Comparison of ENCODE assay signal across 1 cellular context in genomic region chr7:23531794-23532489, GRCh38.
TF ChIP-seq lines count a peak whose summit lies in the region.

TRA2A (minus strand) TSS chr7:23531981; CDS start chr7:23531824, 157 bp downstream.

TF ChIP-seq in HepG2, 621 proteins besides CTCF, POLR2A, EP300 and RAD21 (continued from another document and continues in another):
- TF ChIP-seq ARID4A (CRISPR knock-in tag; IDR thresholded peaks at IDR 0.05; ENCODE audit: borderline replicate concordance) (peak; percentile 76; the same call in 1 of the 2 replicates), ERF (CRISPR knock-in tag; IDR thresholded peaks at IDR 0.05) (peak; percentile 80; the same call in 1 of the 2 replicates), ZNF761 (CRISPR knock-in tag; conservative IDR thresholded peaks at IDR 0.05) (no peak), ZNF749 (CRISPR knock-in tag; IDR thresholded peaks at IDR 0.05; ENCODE audit: borderline replicate concordance) (peak; percentile 93; the same call in 1 of the 2 replicates), PHF21A (CRISPR knock-in tag; IDR thresholded peaks at IDR 0.05) (0 out of 2 replicates have a peak, but pooled peaks have one; percentile 17), CREB1 (IDR thresholded peaks at IDR 0.05) (peak; percentile 100), CREB1 (CRISPR knock-in tag; IDR thresholded peaks at IDR 0.05) (peak; percentile 97), KMT2B (CRISPR knock-in tag; IDR thresholded peaks at IDR 0.05) (peak; percentile 85), ZNF180 (CRISPR knock-in tag; IDR thresholded peaks at IDR 0.05; ENCODE audit: borderline replicate concordance, low read depth) (no peak), ZNF816 (CRISPR knock-in tag; IDR thresholded peaks at IDR 0.05; ENCODE audit: borderline replicate concordance) (peak; percentile 92), SRSF1 (optimal IDR thresholded peaks at IDR 0.05; ENCODE audit: low read depth, low read length) (peak; percentile 96), SKI (IDR thresholded peaks at IDR 0.05; ENCODE audit: partially characterized antibody) (no peak), ZFAT (CRISPR knock-in tag; conservative IDR thresholded peaks at IDR 0.05) (no peak), KDM4B (CRISPR knock-in tag; IDR thresholded peaks at IDR 0.05) (peak; percentile 55; the same call in 1 of the 2 replicates), ZNF598 (CRISPR knock-in tag; IDR thresholded peaks at IDR 0.05; ENCODE audit: borderline replicate concordance) (no peak), MYPOP (CRISPR knock-in tag; IDR thresholded peaks at IDR 0.05) (peak; percentile 58), CCAR2 (optimal IDR thresholded peaks at IDR 0.05; ENCODE audit: low read depth, low read length) (no peak), NPAS2 (CRISPR knock-in tag; IDR thresholded peaks at IDR 0.05; ENCODE audit: borderline replicate concordance) (no peak), ESRRA (CRISPR knock-in tag; IDR thresholded peaks at IDR 0.05; ENCODE audit: low read depth) (peak; percentile 49; the same call in 1 of the 2 replicates), PBX2 (CRISPR knock-in tag; IDR thresholded peaks at IDR 0.05) (peak; percentile 23; the same call in 1 of the 2 replicates), HMGXB4 (CRISPR knock-in tag; IDR thresholded peaks at IDR 0.05; ENCODE audit: borderline replicate concordance in 1 of 2, low read depth in 1 of 2) (peak; percentile 56 to 80; a peak in 2 of 4 replicates), HNF1B (CRISPR knock-in tag; IDR thresholded peaks at IDR 0.05) (peak; percentile 66)
- TF ChIP-seq, protein P1, sequence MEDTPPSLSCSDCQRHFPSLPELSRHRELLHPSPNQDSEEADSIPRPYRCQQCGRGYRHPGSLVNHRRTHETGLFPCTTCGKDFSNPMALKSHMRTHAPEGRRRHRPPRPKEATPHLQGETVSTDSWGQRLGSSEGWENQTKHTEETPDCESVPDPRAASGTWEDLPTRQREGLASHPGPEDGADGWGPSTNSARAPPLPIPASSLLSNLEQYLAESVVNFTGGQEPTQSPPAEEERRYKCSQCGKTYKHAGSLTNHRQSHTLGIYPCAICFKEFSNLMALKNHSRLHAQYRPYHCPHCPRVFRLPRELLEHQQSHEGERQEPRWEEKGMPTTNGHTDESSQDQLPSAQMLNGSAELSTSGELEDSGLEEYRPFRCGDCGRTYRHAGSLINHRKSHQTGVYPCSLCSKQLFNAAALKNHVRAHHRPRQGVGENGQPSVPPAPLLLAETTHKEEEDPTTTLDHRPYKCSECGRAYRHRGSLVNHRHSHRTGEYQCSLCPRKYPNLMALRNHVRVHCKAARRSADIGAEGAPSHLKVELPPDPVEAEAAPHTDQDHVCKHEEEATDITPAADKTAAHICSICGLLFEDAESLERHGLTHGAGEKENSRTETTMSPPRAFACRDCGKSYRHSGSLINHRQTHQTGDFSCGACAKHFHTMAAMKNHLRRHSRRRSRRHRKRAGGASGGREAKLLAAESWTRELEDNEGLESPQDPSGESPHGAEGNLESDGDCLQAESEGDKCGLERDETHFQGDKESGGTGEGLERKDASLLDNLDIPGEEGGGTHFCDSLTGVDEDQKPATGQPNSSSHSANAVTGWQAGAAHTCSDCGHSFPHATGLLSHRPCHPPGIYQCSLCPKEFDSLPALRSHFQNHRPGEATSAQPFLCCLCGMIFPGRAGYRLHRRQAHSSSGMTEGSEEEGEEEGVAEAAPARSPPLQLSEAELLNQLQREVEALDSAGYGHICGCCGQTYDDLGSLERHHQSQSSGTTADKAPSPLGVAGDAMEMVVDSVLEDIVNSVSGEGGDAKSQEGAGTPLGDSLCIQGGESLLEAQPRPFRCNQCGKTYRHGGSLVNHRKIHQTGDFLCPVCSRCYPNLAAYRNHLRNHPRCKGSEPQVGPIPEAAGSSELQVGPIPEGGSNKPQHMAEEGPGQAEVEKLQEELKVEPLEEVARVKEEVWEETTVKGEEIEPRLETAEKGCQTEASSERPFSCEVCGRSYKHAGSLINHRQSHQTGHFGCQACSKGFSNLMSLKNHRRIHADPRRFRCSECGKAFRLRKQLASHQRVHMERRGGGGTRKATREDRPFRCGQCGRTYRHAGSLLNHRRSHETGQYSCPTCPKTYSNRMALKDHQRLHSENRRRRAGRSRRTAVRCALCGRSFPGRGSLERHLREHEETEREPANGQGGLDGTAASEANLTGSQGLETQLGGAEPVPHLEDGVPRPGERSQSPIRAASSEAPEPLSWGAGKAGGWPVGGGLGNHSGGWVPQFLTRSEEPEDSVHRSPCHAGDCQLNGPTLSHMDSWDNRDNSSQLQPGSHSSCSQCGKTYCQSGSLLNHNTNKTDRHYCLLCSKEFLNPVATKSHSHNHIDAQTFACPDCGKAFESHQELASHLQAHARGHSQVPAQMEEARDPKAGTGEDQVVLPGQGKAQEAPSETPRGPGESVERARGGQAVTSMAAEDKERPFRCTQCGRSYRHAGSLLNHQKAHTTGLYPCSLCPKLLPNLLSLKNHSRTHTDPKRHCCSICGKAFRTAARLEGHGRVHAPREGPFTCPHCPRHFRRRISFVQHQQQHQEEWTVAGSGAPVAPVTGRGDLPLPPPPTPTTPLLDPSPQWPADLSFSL (CRISPR knock-in tag; IDR thresholded peaks at IDR 0.05) = no peak
- TF ChIP-seq, protein P2, sequence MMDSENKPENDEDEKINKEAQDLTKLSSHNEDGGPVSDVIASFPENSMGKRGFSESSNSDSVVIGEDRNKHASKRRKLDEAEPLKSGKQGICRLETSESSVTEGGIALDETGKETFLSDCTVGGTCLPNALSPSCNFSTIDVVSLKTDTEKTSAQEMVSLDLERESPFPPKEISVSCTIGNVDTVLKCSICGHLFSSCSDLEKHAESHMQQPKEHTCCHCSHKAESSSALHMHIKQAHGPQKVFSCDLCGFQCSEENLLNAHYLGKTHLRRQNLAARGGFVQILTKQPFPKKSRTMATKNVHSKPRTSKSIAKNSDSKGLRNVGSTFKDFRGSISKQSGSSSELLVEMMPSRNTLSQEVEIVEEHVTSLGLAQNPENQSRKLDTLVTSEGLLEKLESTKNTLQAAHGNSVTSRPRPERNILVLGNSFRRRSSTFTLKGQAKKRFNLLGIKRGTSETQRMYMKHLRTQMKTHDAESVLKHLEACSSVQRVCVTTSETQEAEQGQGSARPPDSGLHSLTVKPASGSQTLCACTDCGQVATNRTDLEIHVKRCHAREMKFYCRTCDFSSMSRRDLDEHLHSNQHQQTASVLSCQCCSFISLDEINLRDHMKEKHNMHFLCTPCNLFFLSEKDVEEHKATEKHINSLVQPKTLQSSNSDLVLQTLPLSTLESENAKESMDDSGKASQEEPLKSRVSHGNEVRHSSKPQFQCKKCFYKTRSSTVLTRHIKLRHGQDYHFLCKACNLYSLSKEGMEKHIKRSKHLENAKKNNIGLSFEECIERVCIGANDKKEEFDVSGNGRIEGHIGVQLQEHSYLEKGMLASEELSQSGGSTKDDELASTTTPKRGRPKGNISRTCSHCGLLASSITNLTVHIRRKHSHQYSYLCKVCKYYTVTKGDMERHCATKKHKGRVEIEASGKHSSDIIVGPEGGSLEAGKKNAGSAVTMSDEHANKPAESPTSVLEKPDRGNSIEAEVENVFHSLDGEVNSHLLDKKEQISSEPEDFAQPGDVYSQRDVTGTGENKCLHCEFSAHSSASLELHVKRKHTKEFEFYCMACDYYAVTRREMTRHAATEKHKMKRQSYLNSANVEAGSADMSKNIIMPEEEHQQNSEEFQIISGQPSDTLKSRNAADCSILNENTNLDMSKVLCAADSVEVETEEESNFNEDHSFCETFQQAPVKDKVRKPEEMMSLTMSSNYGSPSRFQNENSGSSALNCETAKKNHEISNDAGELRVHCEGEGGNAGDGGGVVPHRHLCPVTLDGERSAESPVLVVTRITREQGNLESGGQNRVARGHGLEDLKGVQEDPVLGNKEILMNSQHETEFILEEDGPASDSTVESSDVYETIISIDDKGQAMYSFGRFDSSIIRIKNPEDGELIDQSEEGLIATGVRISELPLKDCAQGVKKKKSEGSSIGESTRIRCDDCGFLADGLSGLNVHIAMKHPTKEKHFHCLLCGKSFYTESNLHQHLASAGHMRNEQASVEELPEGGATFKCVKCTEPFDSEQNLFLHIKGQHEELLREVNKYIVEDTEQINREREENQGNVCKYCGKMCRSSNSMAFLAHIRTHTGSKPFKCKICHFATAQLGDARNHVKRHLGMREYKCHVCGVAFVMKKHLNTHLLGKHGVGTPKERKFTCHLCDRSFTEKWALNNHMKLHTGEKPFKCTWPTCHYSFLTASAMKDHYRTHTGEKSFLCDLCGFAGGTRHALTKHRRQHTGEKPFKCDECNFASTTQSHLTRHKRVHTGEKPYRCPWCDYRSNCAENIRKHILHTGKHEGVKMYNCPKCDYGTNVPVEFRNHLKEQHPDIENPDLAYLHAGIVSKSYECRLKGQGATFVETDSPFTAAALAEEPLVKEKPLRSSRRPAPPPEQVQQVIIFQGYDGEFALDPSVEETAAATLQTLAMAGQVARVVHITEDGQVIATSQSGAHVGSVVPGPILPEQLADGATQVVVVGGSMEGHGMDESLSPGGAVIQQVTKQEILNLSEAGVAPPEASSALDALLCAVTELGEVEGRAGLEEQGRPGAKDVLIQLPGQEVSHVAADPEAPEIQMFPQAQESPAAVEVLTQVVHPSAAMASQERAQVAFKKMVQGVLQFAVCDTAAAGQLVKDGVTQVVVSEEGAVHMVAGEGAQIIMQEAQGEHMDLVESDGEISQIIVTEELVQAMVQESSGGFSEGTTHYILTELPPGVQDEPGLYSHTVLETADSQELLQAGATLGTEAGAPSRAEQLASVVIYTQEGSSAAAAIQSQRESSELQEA (CRISPR knock-in tag; IDR thresholded peaks at IDR 0.05; ENCODE audit: not compliant biosample characterization) = peak; percentile 8
- TF ChIP-seq, protein P3, sequence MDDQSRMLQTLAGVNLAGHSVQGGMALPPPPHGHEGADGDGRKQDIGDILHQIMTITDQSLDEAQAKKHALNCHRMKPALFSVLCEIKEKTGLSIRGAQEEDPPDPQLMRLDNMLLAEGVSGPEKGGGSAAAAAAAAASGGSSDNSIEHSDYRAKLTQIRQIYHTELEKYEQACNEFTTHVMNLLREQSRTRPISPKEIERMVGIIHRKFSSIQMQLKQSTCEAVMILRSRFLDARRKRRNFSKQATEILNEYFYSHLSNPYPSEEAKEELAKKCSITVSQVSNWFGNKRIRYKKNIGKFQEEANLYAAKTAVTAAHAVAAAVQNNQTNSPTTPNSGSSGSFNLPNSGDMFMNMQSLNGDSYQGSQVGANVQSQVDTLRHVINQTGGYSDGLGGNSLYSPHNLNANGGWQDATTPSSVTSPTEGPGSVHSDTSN (CRISPR knock-in tag; IDR thresholded peaks at IDR 0.05; ENCODE audit: borderline replicate concordance) = peak; percentile 68; the same call in 1 of the 2 replicates
